20 cellular contexts compared by ENCODE assay signal in the genomic region with DNA sequence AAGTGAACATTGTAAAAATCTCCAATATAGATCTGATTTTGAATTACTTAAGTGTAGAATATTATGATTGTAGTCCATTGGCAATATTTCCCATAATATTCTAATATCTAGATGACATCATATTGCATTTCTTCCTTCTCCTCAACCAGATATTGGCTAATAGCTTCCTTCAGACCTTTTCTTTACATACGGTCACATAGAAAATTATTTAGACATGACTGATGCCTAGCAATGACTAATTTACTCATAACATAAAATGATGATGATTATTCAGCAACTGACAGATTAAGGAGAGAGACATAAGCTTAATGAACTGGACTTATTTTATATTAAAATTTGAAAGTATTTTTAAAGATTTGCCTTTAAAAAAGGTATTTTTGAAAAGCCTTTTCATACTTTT.
"Had no signal": no experiment of that assay in that cellular context is flagged by ENCODE, and none has a peak within 500 bp of the region (broad histone marks: within the 10 kb centered on the region; RNA-seq: fewer than 3 reads in every experiment).

No MANE protein-coding gene starts in this region.

- H3K27me3 ChIP-seq: dorsolateral prefrontal cortex, gastrocnemius medialis, heart right ventricle, left lung had no signal

- H3K27ac ChIP-seq: coronary artery, dorsolateral prefrontal cortex, epithelial cell of prostate, gastrocnemius medialis, heart right ventricle, left lung, lower lobe of right lung had no signal

- H3K4me1 ChIP-seq: gastrocnemius medialis, heart right ventricle, left lung, lower lobe of right lung had no signal

- H3K4me3 ChIP-seq: coronary artery, dorsolateral prefrontal cortex, gastrocnemius medialis, heart right ventricle, left lung, lower lobe of right lung had no signal

- H3K9me3 ChIP-seq: gastrocnemius medialis, heart right ventricle, left lung, lower lobe of right lung had no signal

- H3K36me3 ChIP-seq: gastrocnemius medialis, heart right ventricle, left lung, lower lobe of right lung had no signal

- DNase-seq: dermis blood vessel endothelial cell; dorsolateral prefrontal cortex; effector CD4-positive, alpha-beta T cell; effector memory CD4-positive, alpha-beta T cell; erythroblast; foreskin melanocyte; gastrocnemius medialis; glutamatergic neuron; head of caudate nucleus; heart right ventricle; hippocampal formation; left cardiac atrium; left lung; left ventricle myocardium superior; lower lobe of right lung; mesendoderm; midbrain; naive thymus-derived CD4-positive, alpha-beta T cell had no signal
